ENCODE assay signal across 7 cellular contexts in the genomic region with DNA sequence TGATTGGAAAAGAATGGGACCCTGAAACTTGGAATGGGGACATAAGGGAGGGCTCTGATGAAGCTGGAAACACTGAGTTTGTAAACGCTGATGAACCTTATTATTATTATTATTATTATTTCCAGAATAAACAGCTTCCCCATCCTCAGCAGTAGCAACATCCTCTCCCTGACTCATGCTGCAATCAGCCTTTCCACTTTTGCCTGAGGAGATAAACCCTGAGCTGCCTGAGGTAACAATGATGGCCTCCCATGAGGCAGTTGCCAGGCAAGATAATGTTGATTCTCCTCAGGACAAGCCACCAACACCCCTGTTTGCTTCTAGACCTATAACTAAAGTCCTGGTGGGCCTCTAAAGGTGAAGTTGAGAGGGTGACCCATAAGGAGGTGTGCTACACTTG.
"Had no signal": no experiment of that assay in that cellular context is flagged by ENCODE, and none has a peak within 500 bp of the region (broad histone marks: within the 10 kb centered on the region; RNA-seq: fewer than 3 reads in every experiment).

No MANE protein-coding gene starts in this region.

- DNase-seq: H9, HCEC 1CT, IMR-90 had no signal

- H3K4me1 Mint-ChIP-seq: GM23338, H9 had no signal

- H3K9me3 Mint-ChIP-seq: GM23338, H9 had no signal

- H3K27ac Mint-ChIP-seq: GM23338, H9 had no signal

- ATAC-seq: GM23338 had no signal

- H3K4me3 Mint-ChIP-seq: GM23338, H9 had no signal

- FAIRE-seq: H1, H54, HTR-8/SVneo had no signal

- H3K4me2 ChIP-seq: GM23338 had no signal

- H3K4me3 ChIP-seq: GM23338 had no signal

- H2AFZ ChIP-seq: GM23338 had no signal
